17 cellular contexts compared by ENCODE assay signal in the genomic region with DNA sequence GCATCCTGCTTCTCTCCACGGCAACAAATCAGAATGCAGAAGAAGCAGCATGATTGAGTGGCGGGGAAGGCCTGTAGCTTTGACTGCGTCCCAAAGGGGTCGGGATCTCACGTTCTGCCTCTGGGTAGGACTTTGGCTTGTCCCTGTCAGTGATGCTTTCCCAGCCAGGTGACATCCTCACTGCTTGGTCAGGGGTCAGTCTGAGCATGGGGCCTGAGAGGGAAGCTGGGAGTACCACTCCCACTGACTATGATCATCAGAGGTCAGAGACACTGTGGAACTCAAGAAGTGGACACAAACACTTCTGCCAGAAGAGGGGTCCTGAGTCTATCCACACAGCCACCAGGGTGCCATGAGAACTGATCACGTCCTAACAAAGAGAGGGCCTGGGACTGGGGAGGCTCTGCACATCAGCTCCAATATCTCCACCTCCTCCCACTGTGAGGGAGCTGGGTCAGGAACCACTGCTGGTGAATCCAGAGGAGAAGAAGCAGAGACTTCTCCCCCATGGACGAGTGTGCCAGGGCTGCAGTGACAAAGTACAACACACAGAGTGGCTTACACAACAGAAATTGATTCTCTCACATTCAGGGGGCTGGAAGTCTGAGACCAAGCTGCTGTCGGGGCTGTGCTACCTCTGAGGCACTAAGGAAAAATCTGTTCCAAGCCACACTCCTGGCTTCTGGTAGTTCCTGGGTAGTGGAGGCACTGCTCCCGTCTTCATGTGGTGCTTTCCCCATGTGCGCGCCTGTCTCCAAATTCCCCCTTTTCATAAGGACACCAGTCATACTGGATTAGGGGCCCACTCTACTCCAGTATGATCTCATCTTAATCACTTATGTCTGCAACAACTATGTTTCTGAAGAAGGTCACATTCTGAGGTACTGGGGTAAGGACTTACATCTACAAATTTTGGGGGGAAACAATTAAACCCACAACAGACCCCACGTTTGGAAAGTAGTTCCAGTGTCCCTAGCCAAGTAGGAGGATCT.
A peak's percentile ranks its signal among the peaks of the same experiment; 100 is the strongest.
DNase-seq lines count a peak whose midpoint lies in the region; ATAC-seq, FAIRE-seq and TF ChIP-seq lines count a peak whose summit lies in the region.
"Had no signal": no experiment of that assay in that cellular context is flagged by ENCODE, and none has a peak within 500 bp of the region (broad histone marks: within the 10 kb centered on the region; RNA-seq: fewer than 3 reads in every experiment).

No MANE protein-coding gene starts in this region.

- no peak overlapping the region for H2BK5ac ChIP-seq in H1 (ENCODE audit: low read depth, low read length)
- H2BK5ac ChIP-seq in mesendoderm (ENCODE audit: low read length), result no peak overlapping the region

- H4K20me1 ChIP-seq in HepG2 (ENCODE audit: insufficient read depth, low read length) (no peaks in the 10 kb centered on the region), H1 (replicated peaks in 1 of 2; ENCODE audit: control insufficient read depth in 1 of 2, insufficient read depth in 2 of 2, low read length in 2 of 2) (no peaks in the 10 kb centered on the region)
- H4K20me1 ChIP-seq: BLaER1 had no signal

- no peak overlapping the region for H3K27ac ChIP-seq in liver (ENCODE audit: low read depth in 1 of 2, low read length in 2 of 2)
- no peak overlapping the region for H3K27ac ChIP-seq in HepG2 (ENCODE audit: extremely low read length, insufficient read depth, low read length)
- no peak overlapping the region for H3K27ac ChIP-seq in H1 (ENCODE audit: low read depth, low read length)
- no peak overlapping the region for H3K27ac ChIP-seq in mesendoderm (ENCODE audit: low read depth, low read length)
- no peak overlapping the region for H3K27ac ChIP-seq in CD8-positive, alpha-beta memory T cell (ENCODE audit: low read depth, low read length)
- H3K27ac ChIP-seq: 22Rv1, BLaER1, KMS-11 had no signal

- no peak overlapping the region for H3K18ac ChIP-seq in H1 (ENCODE audit: extremely low read depth, low read length)
- H3K18ac ChIP-seq in mesendoderm (ENCODE audit: low read length), result peak overlapping the region; percentile 5

- FAIRE-seq in HepG2 (lab: Jason Lieb, UNC) (no peak), H1 (lab: Jason Lieb, UNC) (no peak)
- FAIRE-seq: GM19239, H54 had no signal

- H3K79me2 ChIP-seq in HepG2 (ENCODE audit: insufficient read depth, low read length) (no peaks in the 10 kb centered on the region), H1 (ENCODE audit: control insufficient read depth in 1 of 2, insufficient read depth in 2 of 2, low read length in 2 of 2) (no peaks in the 10 kb centered on the region), mesendoderm (ENCODE audit: control insufficient read depth, insufficient read depth, low read length) (no peaks in the 10 kb centered on the region)

- H2AK5ac ChIP-seq in H1 (ENCODE audit: low read depth, low read length), result no peak overlapping the region
- no peak overlapping the region for H2AK5ac ChIP-seq in mesendoderm (ENCODE audit: low read length)

- no peak overlapping the region; the same call in 1 of the 2 replicates for H2BK20ac ChIP-seq in H1 (ENCODE audit: low read length)

- H3K27me3 ChIP-seq in liver (ENCODE audit: control insufficient read depth in 4 of 4, insufficient read depth in 4 of 4, low read length in 3 of 4), result no peaks in the 10 kb centered on the region
- no peaks in the 10 kb centered on the region for H3K27me3 ChIP-seq in HepG2 (ENCODE audit: control insufficient read depth in 1 of 2, insufficient read depth in 2 of 2, low read length in 2 of 2)
- H3K27me3 ChIP-seq in H1 (replicated peaks in 1 of 4; ENCODE audit: control insufficient read depth in 3 of 4, extremely low read depth in 1 of 4, insufficient read depth in 3 of 4, low read length in 3 of 4), result no peaks in the 10 kb centered on the region
- no peaks in the 10 kb centered on the region for H3K27me3 ChIP-seq in mesendoderm (ENCODE audit: insufficient read depth, low read length, poor library complexity)
- no peaks in the 10 kb centered on the region for H3K27me3 ChIP-seq in CD8-positive, alpha-beta memory T cell (ENCODE audit: insufficient read depth, low read length, poor library complexity, severe bottlenecking)
- H3K27me3 ChIP-seq: BLaER1 had no signal

- no peaks in the 10 kb centered on the region for H3K36me3 ChIP-seq in liver (ENCODE audit: control insufficient read depth in 4 of 4, insufficient read depth in 3 of 4, low read depth in 1 of 4, low read length in 3 of 4)
- H3K36me3 ChIP-seq in HepG2 (replicated peaks in 1 of 2; ENCODE audit: control insufficient read depth in 1 of 2, insufficient read depth in 2 of 2, low read length in 2 of 2), result no peaks in the 10 kb centered on the region
- no peaks in the 10 kb centered on the region for H3K36me3 ChIP-seq in H1 (ENCODE audit: control insufficient read depth in 2 of 4, insufficient read depth in 4 of 4, low read length in 3 of 4)
- no peaks in the 10 kb centered on the region for H3K36me3 ChIP-seq in mesendoderm (ENCODE audit: control insufficient read depth, insufficient read depth, low read length)
- H3K36me3 ChIP-seq in CD8-positive, alpha-beta memory T cell (ENCODE audit: insufficient read depth, low read length), result no peaks in the 10 kb centered on the region
- H3K36me3 ChIP-seq: BLaER1 had no signal

- 61% methylated on average over 12 of the region's 12 CpGs for WGBS in liver
- WGBS in HepG2 (ENCODE audit: low lambda C conversion rate), result 41% methylated on average over 10 of the region's 12 CpGs
- 85% methylated on average over 12 of the region's 12 CpGs; no CpG with 5 or more reads in 1 of the 2 experiments for WGBS in H1 (ENCODE audit: extremely low coverage in 1 of 2, insufficient coverage in 1 of 2, insufficient read length in 1 of 2, insufficient replicate concordance in 2 of 2, low coverage in 1 of 2, low lambda C conversion rate in 2 of 2, missing lambda C conversion rate in 1 of 2), 2 experiments
- WGBS in mesendoderm (ENCODE audit: extremely low coverage, insufficient coverage, low lambda C conversion rate), result no CpG with 5 or more reads among the region's 12 CpGs

- CTCF ChIA-PET in HepG2 (lab: Yijun Ruan, JAX; ENCODE audit: low intra/inter-chr PET ratio, low total read pairs), result no interaction called here
- CTCF ChIA-PET in H1 (lab: Charles Lee; ENCODE audit: partially characterized antibody), result no interaction called here
- CTCF ChIA-PET in CD8-positive, alpha-beta memory T cell (lab: Charles Lee), result no interaction called here

- no peak overlapping the region for H3K14ac ChIP-seq in H1 (ENCODE audit: insufficient read length)

- POLR2A ChIA-PET in HepG2 (lab: Yijun Ruan, JAX) (no interaction called here), H1 (lab: Charles Lee; ENCODE audit: partially characterized antibody) (no interaction called here)
- POLR2A ChIA-PET in CD8-positive, alpha-beta memory T cell (lab: Charles Lee), result no interaction called here

- H3K36me3 Mint-ChIP-seq in CD8-positive, alpha-beta memory T cell, result no peaks in the 10 kb centered on the region
- H3K36me3 Mint-ChIP-seq: CD4-positive, CD25-positive, alpha-beta regulatory T cell had no signal

- H4K8ac ChIP-seq in H1 (ENCODE audit: extremely low read depth, insufficient read depth, low read length) (no peak overlapping the region), mesendoderm (ENCODE audit: low read depth, low read length) (no peak overlapping the region)

- H3K27me3 Mint-ChIP-seq in CD8-positive, alpha-beta memory T cell, result peaks cover 0 to 4% of the 10 kb centered on the region in 2 donors

- H3K4ac ChIP-seq in H1 (replicated peaks; ENCODE audit: insufficient read length, low read depth, low read length), result no peak overlapping the region
- H3K4ac ChIP-seq in mesendoderm (ENCODE audit: low read depth, low read length), result peak overlapping the region; percentile 39

- H3K4me3 Mint-ChIP-seq in CD8-positive, alpha-beta memory T cell, result no peak overlapping the region
- H3K4me3 Mint-ChIP-seq: CD4-positive, CD25-positive, alpha-beta regulatory T cell had no signal

- H3K9me3 Mint-ChIP-seq in CD8-positive, alpha-beta memory T cell, result no peaks in the 10 kb centered on the region

- H3K9me3 ChIP-seq in liver (ENCODE audit: control insufficient read depth in 4 of 4, low read length in 3 of 4) (no peaks in the 10 kb centered on the region), HepG2 (ENCODE audit: low read length) (no peaks in the 10 kb centered on the region), H1 (ENCODE audit: insufficient read depth in 2 of 2, low read depth in 1 of 2, low read length in 1 of 2) (no peaks in the 10 kb centered on the region)
- H3K9me3 ChIP-seq in CD8-positive, alpha-beta memory T cell (ENCODE audit: low read length), result no peaks in the 10 kb centered on the region
- H3K9me3 ChIP-seq: BLaER1 had no signal

- TF ChIP-seq RAD21 in liver (IDR thresholded peaks at IDR 0.05), result peak in 1 of 2 donors; percentile 40
- no peak for TF ChIP-seq RAD21 in HepG2 (CRISPR knock-in tag; IDR thresholded peaks at IDR 0.05)
- TF ChIP-seq RAD21 in H1 (IDR thresholded peaks at IDR 0.05 in 1 of 2, conservative IDR thresholded peaks at IDR 0.05 in 1 of 2; ENCODE audit: low read depth in 2 of 2, low read length in 2 of 2), result no peak

- H3K23ac ChIP-seq in H1 (ENCODE audit: insufficient read length) (no peak overlapping the region), mesendoderm (ENCODE audit: low read length) (no peak overlapping the region)

- no peak for TF ChIP-seq POLR2A in HepG2 (IDR thresholded peaks at IDR 0.05; ENCODE audit: insufficient read depth in 1 of 2, low read depth in 2 of 2, low read length in 2 of 2)
- TF ChIP-seq POLR2A in H1 (IDR thresholded peaks at IDR 0.05; ENCODE audit: control extremely low read depth in 1 of 2, low read depth in 2 of 2, low read length in 2 of 2), result no peak

- DNase-seq in HepG2 (ENCODE audit: low spot score), result no peak
- DNase-seq in H1 (ENCODE audit: low read depth in 1 of 2, low spot score in 2 of 2), result no peak
- no peak for DNase-seq in mesendoderm
- DNase-seq in CD8-positive, alpha-beta memory T cell, result no peak
- DNase-seq in stimulated activated CD8-positive, alpha-beta memory T cell treated with anti-CD3 and anti-CD28 coated beads, Interleukin-4, amount 100 ng/mL, for 48 hours, result no peak
- no peak for DNase-seq in HuH-7 (ENCODE audit: low spot score)
- DNase-seq: AML-193; CD4-positive, CD25-positive, alpha-beta regulatory T cell; DMS153; DND-41; GF-D8 had no signal

- TF ChIP-seq CTCF in liver (IDR thresholded peaks at IDR 0.05; ENCODE audit: low read depth, low read length, missing input control) (no peak), HepG2 (CRISPR knock-in tag; IDR thresholded peaks at IDR 0.05) (no peak), H1 (IDR thresholded peaks at IDR 0.05; ENCODE audit: control extremely low read depth in 1 of 3, insufficient read depth in 1 of 3, low read depth in 1 of 3, low read length in 3 of 3) (no peak)

- H4K5ac ChIP-seq in H1 (ENCODE audit: insufficient read length, low read depth, low read length) (no peak overlapping the region), mesendoderm (ENCODE audit: low read length) (no peak overlapping the region)

- TF ChIP-seq EP300 in HepG2 (IDR thresholded peaks at IDR 0.05; ENCODE audit: low read depth in 2 of 2, low read length in 2 of 2) (no peak), HepG2 (CRISPR knock-in tag; IDR thresholded peaks at IDR 0.05; ENCODE audit: borderline replicate concordance) (no peak), H1 (IDR thresholded peaks at IDR 0.05; ENCODE audit: borderline replicate concordance in 1 of 2, low read depth in 2 of 2, low read length in 2 of 2) (no peak)

- no peak overlapping the region for H2BK120ac ChIP-seq in H1 (replicated peaks; ENCODE audit: low read depth, low read length)
- H2BK120ac ChIP-seq in mesendoderm (ENCODE audit: low read depth, low read length), result no peak overlapping the region

- no peaks in the 10 kb centered on the region for H3K4me1 Mint-ChIP-seq in CD8-positive, alpha-beta memory T cell

- H3K23me2 ChIP-seq in H1 (ENCODE audit: low read depth, low read length), result no peaks in the 10 kb centered on the region

- H2BK12ac ChIP-seq in H1 (ENCODE audit: low read depth, low read length), result peak overlapping the region; percentile 81; the same call in 1 of the 2 replicates

- H3K79me1 ChIP-seq in H1 (ENCODE audit: low read depth, low read length), result no peaks in the 10 kb centered on the region
- no peaks in the 10 kb centered on the region for H3K79me1 ChIP-seq in mesendoderm (ENCODE audit: low read length)

- no TSS peak for BruUV-seq in HepG2 (replicated peaks; lab: Mats Ljungman, UMichigan)

- no peak for ATAC-seq in HepG2

- H3K9ac ChIP-seq in liver (ENCODE audit: low read depth in 1 of 2, low read length in 2 of 2) (no peak overlapping the region), HepG2 (ENCODE audit: insufficient read depth, low read depth, low read length) (no peak overlapping the region), H1 (replicated peaks in 1 of 4; ENCODE audit: extremely low read depth in 1 of 4, low read depth in 3 of 4, low read length in 3 of 4) (no peak overlapping the region), mesendoderm (ENCODE audit: low read length) (no peak overlapping the region)
- H3K9ac ChIP-seq: BLaER1, KMS-11 had no signal

- no peak overlapping the region for H2AFZ ChIP-seq in HepG2 (ENCODE audit: low read length)
- no peak overlapping the region for H2AFZ ChIP-seq in H1 (ENCODE audit: low read length)

- H2BK15ac ChIP-seq in H1 (ENCODE audit: low read length) (no peak overlapping the region), mesendoderm (replicated peaks; ENCODE audit: low read depth) (no peak overlapping the region)

- H3K27ac Mint-ChIP-seq in CD8-positive, alpha-beta memory T cell, result peak overlapping the region in 1 of 8 donors; percentile 24

- H3K4me1 ChIP-seq in liver (ENCODE audit: control insufficient read depth in 4 of 4, insufficient read depth in 4 of 4, low read length in 3 of 4) (peaks cover 0 to 15% (median 8%) of the 10 kb centered on the region in 4 donors), HepG2 (ENCODE audit: insufficient read depth, low read length) (no peaks in the 10 kb centered on the region), H1 (replicated peaks in 1 of 4; ENCODE audit: control insufficient read depth in 3 of 4, insufficient read depth in 4 of 4, low read length in 3 of 4) (no peaks in the 10 kb centered on the region), mesendoderm (ENCODE audit: control insufficient read depth, low read depth, low read length) (no peaks in the 10 kb centered on the region)
- no peaks in the 10 kb centered on the region for H3K4me1 ChIP-seq in CD8-positive, alpha-beta memory T cell (ENCODE audit: insufficient read depth, low read length)

- in situ Hi-C loops in HepG2 (cut with HindIII; ENCODE audit: extremely low pct_ligation_motif_present, low pct_unique_long_range_greater_than_20kb), result no loop called here

- intact Hi-C loops in HepG2 (cut with micrococcal nuclease; ENCODE audit: unreplicated experiment), result no loop called here

- no peak overlapping the region for H3K4me3 ChIP-seq in liver (ENCODE audit: low read depth in 1 of 3, low read length in 3 of 3)
- H3K4me3 ChIP-seq in HepG2 (replicated peaks in 1 of 3; ENCODE audit: insufficient read depth in 1 of 3, low read depth in 2 of 3, low read length in 3 of 3), result no peak overlapping the region
- H3K4me3 ChIP-seq in H1 (ENCODE audit: extremely low read depth in 1 of 4, insufficient read depth in 2 of 4, low read depth in 3 of 4, low read length in 4 of 4), result no peak overlapping the region
- H3K4me3 ChIP-seq in mesendoderm (ENCODE audit: low read length), result no peak overlapping the region
- H3K4me3 ChIP-seq in CD8-positive, alpha-beta memory T cell (ENCODE audit: low read length), result no peak overlapping the region
- H3K4me3 ChIP-seq: BLaER1 had no signal

- no peak overlapping the region for H4K91ac ChIP-seq in H1 (replicated peaks; ENCODE audit: insufficient read length, low read length)

- H3K56ac ChIP-seq in H1 (replicated peaks; ENCODE audit: insufficient read length, low read depth, low read length) (no peak overlapping the region), mesendoderm (ENCODE audit: low read length) (peak overlapping the region; percentile 27)

- no peak overlapping the region for H3K4me2 ChIP-seq in HepG2 (ENCODE audit: low read depth, low read length)
- no peak overlapping the region for H3K4me2 ChIP-seq in H1 (ENCODE audit: insufficient read depth in 1 of 2, low read depth in 2 of 2, low read length in 2 of 2)
- no peak overlapping the region for H3K4me2 ChIP-seq in mesendoderm (ENCODE audit: low read length)
- H3K4me2 ChIP-seq: BLaER1, KMS-11 had no signal
